In genomic region chrX:17291998-17292658, GRCh38 we compare ENCODE assay signal across 16 cellular contexts.
DNase-seq lines count a peak whose midpoint lies in the region; TF ChIP-seq lines count a peak whose summit lies in the region.
"Had no signal": no experiment of that assay in that cellular context is flagged by ENCODE, and none has a peak within 500 bp of the region (broad histone marks: within the 10 kb centered on the region; RNA-seq: fewer than 3 reads in every experiment).

No MANE protein-coding gene starts in this region.

- H3K36me3 Mint-ChIP-seq in nephron (ENCODE audit: low read depth), result no peaks in the 10 kb centered on the region
- H3K36me3 Mint-ChIP-seq: natural killer cell treated with Interleukin-12 subunit alpha and Interleukin-12 subunit beta and Interleukin-15 and Interleukin-18, amount 100 ng/mL, for 72 hours had no signal

- DNase-seq in esophagus squamous epithelium (lab: John Stamatoyannopoulos, UW) (no peak), NCI-H1048 (lab: John Stamatoyannopoulos, UW) (no peak), GM19240 (ENCODE audit: insufficient read length, low spot score) (no peak)
- no peak for DNase-seq in activated CD8-positive, alpha-beta memory T cell treated with anti-CD3 and anti-CD28 coated beads, Interleukin-2, amount 50 U/mL, for 48 hours
- DNase-seq: activated CD4-positive, alpha-beta T cell treated with anti-CD3 and anti-CD28 coated beads, Interleukin-2, amount 50 U/mL, for 4 hours; amniotic stem cell; C1 segment of cervical spinal cord; DND-41; hypothalamus; IMR-90; right lobe of liver; stimulated activated CD4-positive, alpha-beta T cell treated with anti-CD3 and anti-CD28 coated beads, Interleukin-4, amount 100 ng/mL, for 24 hours had no signal

- H3K79me2 ChIP-seq in OCI-LY3 (ENCODE audit: low read length), result no peaks in the 10 kb centered on the region

- peaks cover 23% of the 10 kb centered on the region for H3K4me1 Mint-ChIP-seq in nephron

- H3K4me3 ChIP-seq in OCI-LY3 (ENCODE audit: low read length) (peak overlapping the region; percentile 42), esophagus squamous epithelium (no peak overlapping the region), urinary bladder (ENCODE audit: low read depth, low read length) (no peak overlapping the region)
- H3K4me3 ChIP-seq: right lobe of liver had no signal

- H3K4me2 ChIP-seq in OCI-LY3 (ENCODE audit: low read length), result peak overlapping the region; percentile 63

- 44 to 53% methylated on average over 2 to 4 of the region's 4 CpGs for WGBS in esophagus squamous epithelium, 2 donors
- 8% methylated on average over 4 of the region's 4 CpGs for WGBS in urinary bladder

- H3K27ac ChIP-seq in OCI-LY3 (ENCODE audit: low read length) (peak overlapping the region; percentile 85), esophagus squamous epithelium (peak overlapping the region in 3 of 4 donors; percentile 17 to 54 (median 32)), urinary bladder (ENCODE audit: low read depth) (peak overlapping the region; percentile 23)
- H3K27ac ChIP-seq: right lobe of liver had no signal

- intact Hi-C loops in esophagus squamous epithelium (cut with DNase I), result no loop called here

- peaks cover 2% of the 10 kb centered on the region for H3K27me3 Mint-ChIP-seq in nephron (ENCODE audit: low read depth)

- no peak overlapping the region for H3K4me3 Mint-ChIP-seq in nephron
- H3K4me3 Mint-ChIP-seq: natural killer cell treated with Interleukin-12 subunit alpha and Interleukin-12 subunit beta and Interleukin-15 and Interleukin-18, amount 100 ng/mL, for 72 hours had no signal

- peak overlapping the region; percentile 35 for H3K9ac ChIP-seq in OCI-LY3 (ENCODE audit: low read length)

- H3K27ac Mint-ChIP-seq in nephron, result peak overlapping the region; percentile 2 to 46 (median 18)
- H3K27ac Mint-ChIP-seq: natural killer cell treated with Interleukin-12 subunit alpha and Interleukin-12 subunit beta and Interleukin-15 and Interleukin-18, amount 100 ng/mL, for 72 hours had no signal

- H3K27me3 ChIP-seq in OCI-LY3 (ENCODE audit: low read depth, low read length), result no peaks in the 10 kb centered on the region
- no peaks in the 10 kb centered on the region for H3K27me3 ChIP-seq in esophagus squamous epithelium
- H3K27me3 ChIP-seq: right lobe of liver had no signal

- no peak for TF ChIP-seq POLR2A in esophagus squamous epithelium (IDR thresholded peaks at IDR 0.05)

- no peaks in the 10 kb centered on the region for H3K9me3 Mint-ChIP-seq in nephron

- TF ChIP-seq CTCF in OCI-LY3 (IDR thresholded peaks at IDR 0.05; ENCODE audit: low read depth, low read length) (no peak), esophagus squamous epithelium (IDR thresholded peaks at IDR 0.05) (no peak), nephron (IDR thresholded peaks at IDR 0.05; ENCODE audit: unreplicated experiment in 3 of 3) (no peak)

- H3K4me1 ChIP-seq in OCI-LY3 (ENCODE audit: low read length), result peaks cover 22% of the 10 kb centered on the region
- no peaks in the 10 kb centered on the region for H3K4me1 ChIP-seq in esophagus squamous epithelium
- H3K4me1 ChIP-seq in urinary bladder (ENCODE audit: insufficient read depth), result no peaks in the 10 kb centered on the region
- H3K4me1 ChIP-seq: right lobe of liver had no signal

- H4K20me1 ChIP-seq in OCI-LY3 (ENCODE audit: insufficient read depth, low read length), result no peaks in the 10 kb centered on the region

- H3K9me3 ChIP-seq in OCI-LY3 (ENCODE audit: insufficient read depth, low read length), result no peaks in the 10 kb centered on the region
- no peaks in the 10 kb centered on the region for H3K9me3 ChIP-seq in esophagus squamous epithelium
- H3K9me3 ChIP-seq: right lobe of liver had no signal

- H3K36me3 ChIP-seq in OCI-LY3 (replicated peaks; ENCODE audit: low read depth, low read length) (no peaks in the 10 kb centered on the region), esophagus squamous epithelium (no peaks in the 10 kb centered on the region), urinary bladder (ENCODE audit: insufficient read depth) (no peaks in the 10 kb centered on the region)
- H3K36me3 ChIP-seq: right lobe of liver had no signal

- H2AFZ ChIP-seq in OCI-LY3 (ENCODE audit: low read depth, low read length), result peak overlapping the region; percentile 36; the same call in 1 of the 2 replicates

Comparison
In these comparisons a context has a peak if more than half of its experiments do, and no peak if none do; other contexts are left out.
1. H3K27ac ChIP-seq: peak in every context shown above with its lines; median percentile 85 in OCI-LY3; 32 in esophagus squamous epithelium; 23 in urinary bladder.